In genomic region chr5:114361724-114362196, GRCh38 we compare ENCODE assay signal across 9 cellular contexts. TPM values are rescaled to one million over a fixed set of nuclear protein-coding genes. Genes with fewer than 3 reads are reported as not detected.
A peak's percentile ranks its signal among the peaks of the same experiment; 100 is the strongest.
DNase-seq lines count a peak whose midpoint lies in the region; ATAC-seq and TF ChIP-seq lines count a peak whose summit lies in the region.
"Had no signal": no experiment of that assay in that cellular context is flagged by ENCODE, and none has a peak within 500 bp of the region (broad histone marks: within the 10 kb centered on the region; RNA-seq: fewer than 3 reads in every experiment).

KCNN2 (plus strand) TSS chr5:114362070; CDS start chr5:114362140, 70 bp downstream.

- H3K4me1 Mint-ChIP-seq in CD8-positive, alpha-beta T cell (ENCODE audit: low read depth): no peaks in the 10 kb centered on the region

- TF ChIP-seq CTCF in AG04449 (IDR thresholded peaks at IDR 0.05; ENCODE audit: insufficient read depth, low read length, missing control alignments): no peak
- no peak for TF ChIP-seq CTCF in colonic mucosa (IDR thresholded peaks at IDR 0.05)
- TF ChIP-seq CTCF in CD8-positive, alpha-beta T cell (IDR thresholded peaks at IDR 0.05): no peak

- H3K36me3 Mint-ChIP-seq in CD8-positive, alpha-beta T cell: no peaks in the 10 kb centered on the region

- H3K4me1 ChIP-seq in colonic mucosa: peaks cover 6% of the 10 kb centered on the region
- peaks cover 0 to 32% (median 30%) of the 10 kb centered on the region in 5 donors for H3K4me1 ChIP-seq in subcutaneous abdominal adipose tissue (ENCODE audit: control insufficient read depth in 5 of 5, insufficient read depth in 5 of 5, low read length in 5 of 5)
- H3K4me1 ChIP-seq in CD8-positive, alpha-beta T cell (ENCODE audit: insufficient read depth, low read length): no peaks in the 10 kb centered on the region

- H3K4me3 ChIP-seq in AG04449 (ENCODE audit: low read depth, low read length): peak within 1 kb of the TSS; percentile 65
- H3K4me3 ChIP-seq in colonic mucosa: peak within 1 kb of the TSS; percentile 54
- H3K4me3 ChIP-seq in subcutaneous abdominal adipose tissue (ENCODE audit: low read depth in 1 of 5, low read length in 5 of 5): peak within 1 kb of the TSS in 4 of 5 donors; percentile 66 to 70 (median 68)
- H3K4me3 ChIP-seq in CD8-positive, alpha-beta T cell (ENCODE audit: low read depth, low read length): no peak within 1 kb of the TSS

- CTCF ChIA-PET in AG04449 (lab: Yijun Ruan, JAX): interaction anchor here (10.9 kb wide), 1 partner anchor 88 kb away, joined by 118 read pairs; no protein-coding TSS in a partner anchor
- CTCF ChIA-PET in CD8-positive, alpha-beta T cell (lab: Charles Lee): no interaction called here

- H3K27ac ChIP-seq in colonic mucosa: no peak within 1 kb of the TSS
- H3K27ac ChIP-seq in subcutaneous abdominal adipose tissue (ENCODE audit: low read depth, low read length): no peak within 1 kb of the TSS
- no peak within 1 kb of the TSS for H3K27ac ChIP-seq in CD8-positive, alpha-beta T cell (ENCODE audit: low read depth, low read length)
- H3K27ac ChIP-seq: neutrophil had no signal

- H3K9ac ChIP-seq in colonic mucosa (ENCODE audit: low read depth in 2 of 2, low read length in 2 of 2): peak within 1 kb of the TSS in 1 of 2 donors; percentile 34
- H3K9ac ChIP-seq in subcutaneous abdominal adipose tissue (ENCODE audit: low read length in 5 of 5): no peak within 1 kb of the TSS

- H3K27me3 ChIP-seq in colonic mucosa (peaks cover 51% of the 10 kb centered on the region), subcutaneous abdominal adipose tissue (ENCODE audit: control insufficient read depth in 5 of 5, insufficient read depth in 4 of 5, low read length in 5 of 5) (peaks cover 28 to 41% (median 33%) of the 10 kb centered on the region in 5 donors)
- peaks cover 7% of the 10 kb centered on the region for H3K27me3 ChIP-seq in CD8-positive, alpha-beta T cell (ENCODE audit: insufficient read depth, low read length)

- DNase-seq in AG04449 (ENCODE audit: low read depth, low spot score) (no peak), NOMO-1 treated with DMSO at 0.1 percent for 48 hours (lab: John Stamatoyannopoulos, UW; ENCODE audit: unreplicated experiment) (peak; percentile 92), colonic mucosa (peak; percentile 86), left colon (peak; percentile 83 to 84)
- DNase-seq in CD8-positive, alpha-beta T cell: no peak

- peaks cover 43% of the 10 kb centered on the region for H3K27me3 Mint-ChIP-seq in CD8-positive, alpha-beta T cell (ENCODE audit: low read depth)

- no peaks in the 10 kb centered on the region for H3K9me3 Mint-ChIP-seq in CD8-positive, alpha-beta T cell

- no peak within 1 kb of the TSS for H3K4me3 Mint-ChIP-seq in CD8-positive, alpha-beta T cell

- H3K27ac Mint-ChIP-seq in CD8-positive, alpha-beta T cell: no peak within 1 kb of the TSS

- intact Hi-C loops in colonic mucosa (cut with DNase I) (loop anchor here (5.0 kb wide), 1 partner anchor 91 kb away; no protein-coding TSS in a partner anchor), left colon (cut with DNase I, micrococcal nuclease) (no loop called here)
- intact Hi-C loops in CD8-positive, alpha-beta T cell (cut with DNase I, micrococcal nuclease): no loop called here

- POLR2A ChIA-PET in AG04449 (lab: Yijun Ruan, JAX): no interaction called here
- POLR2A ChIA-PET in CD8-positive, alpha-beta T cell (lab: Charles Lee): no interaction called here

- H3K36me3 ChIP-seq in colonic mucosa: no peaks in the 10 kb centered on the region
- no peaks in the 10 kb centered on the region for H3K36me3 ChIP-seq in subcutaneous abdominal adipose tissue (ENCODE audit: control insufficient read depth in 5 of 5, insufficient read depth in 5 of 5, low read length in 5 of 5)
- no peaks in the 10 kb centered on the region for H3K36me3 ChIP-seq in CD8-positive, alpha-beta T cell (ENCODE audit: insufficient read depth, low read length)
- H3K36me3 ChIP-seq: neutrophil had no signal

- H3K9me3 ChIP-seq in colonic mucosa (no peaks in the 10 kb centered on the region), subcutaneous abdominal adipose tissue (ENCODE audit: control insufficient read depth in 5 of 5, low read length in 5 of 5) (no peaks in the 10 kb centered on the region)
- no peaks in the 10 kb centered on the region for H3K9me3 ChIP-seq in CD8-positive, alpha-beta T cell (ENCODE audit: low read length)
- H3K9me3 ChIP-seq: neutrophil had no signal

- ATAC-seq in GM18907 (IDR thresholded peaks at IDR 0.05; ENCODE audit: unreplicated experiment): peak; percentile 54
- ATAC-seq in HG03439 (IDR thresholded peaks at IDR 0.05; ENCODE audit: unreplicated experiment): peak; percentile 83
- peak; percentile 95 for ATAC-seq in left colon
- no peak for ATAC-seq in CD8-positive, alpha-beta T cell

RNA-seq across cellular contexts. Expression of gene KCNN2, which starts in this region (rescaled TPM):
- total RNA-seq in colonic mucosa: under 1 TPM; 0.69 to 0.84 TPM
- total RNA-seq in left colon: under 1 TPM; 0.49 to 0.64 TPM
- total RNA-seq in CD8-positive, alpha-beta T cell: not detected

Comparison
In these comparisons a context has a peak if more than half of its experiments do, and no peak if none do; other contexts are left out.
1. Peak in DNase-seq and H3K4me3 ChIP-seq in colonic mucosa; RNA of the gene not detected or under 1 TPM.
2. Peak in DNase-seq and ATAC-seq in left colon; RNA of the gene not detected or under 1 TPM.